Comparison of ENCODE assay signal across 1 cellular context in the genomic region with DNA sequence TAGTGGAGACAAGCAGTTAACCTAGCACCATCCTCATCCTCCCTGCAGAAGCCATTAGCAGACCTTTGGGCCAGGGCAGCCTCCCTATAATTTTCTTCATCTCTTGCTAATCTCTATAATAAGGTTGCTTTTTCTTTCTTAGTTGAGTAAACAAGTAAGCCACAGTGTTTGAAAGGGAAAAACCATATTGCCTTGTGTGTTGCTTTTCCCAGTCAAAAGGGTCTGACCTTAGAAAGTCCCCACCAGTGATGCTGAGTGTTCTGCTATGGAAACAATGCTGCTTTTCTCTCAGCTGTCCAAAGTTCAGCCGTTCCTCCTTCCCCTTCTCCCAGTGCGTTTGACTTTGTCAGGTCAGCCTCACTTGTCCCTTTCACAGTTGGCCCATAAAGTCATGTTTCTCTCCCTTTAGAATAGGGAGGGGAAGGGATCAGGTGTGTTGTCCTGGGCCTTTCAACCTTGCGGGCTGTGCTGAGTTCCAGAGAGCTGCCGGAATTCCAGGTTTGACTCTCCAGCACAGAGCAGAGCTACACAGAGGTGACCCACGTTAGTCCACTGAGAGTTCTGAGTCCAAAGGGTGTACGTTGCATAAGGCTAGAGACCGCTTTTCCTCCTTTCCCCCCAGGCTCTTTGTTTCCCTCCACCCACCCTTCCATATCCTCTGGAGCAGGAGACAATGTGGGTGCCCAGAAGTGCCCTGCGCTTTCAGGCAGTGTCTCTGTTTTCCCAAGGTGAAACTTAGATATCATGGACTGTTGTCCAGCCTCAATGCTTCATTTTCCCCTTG.
TF ChIP-seq lines count a peak whose summit lies in the region.

No MANE protein-coding gene starts in this region.

TF ChIP-seq in HepG2, 621 proteins besides CTCF, POLR2A, EP300 and RAD21 (continued from another document):
- TF ChIP-seq ZFP90 (CRISPR knock-in tag; IDR thresholded peaks at IDR 0.05; ENCODE audit: borderline replicate concordance): peak; percentile 88; the same call in 1 of the 2 replicates
- TF ChIP-seq SRSF9 (IDR thresholded peaks at IDR 0.05; ENCODE audit: borderline replicate concordance, insufficient read depth, low read depth, low read length, poor library complexity, severe bottlenecking): no peak
- no peak for TF ChIP-seq ZFP82 (CRISPR knock-in tag; IDR thresholded peaks at IDR 0.05; ENCODE audit: borderline replicate concordance)
- TF ChIP-seq, protein P1, sequence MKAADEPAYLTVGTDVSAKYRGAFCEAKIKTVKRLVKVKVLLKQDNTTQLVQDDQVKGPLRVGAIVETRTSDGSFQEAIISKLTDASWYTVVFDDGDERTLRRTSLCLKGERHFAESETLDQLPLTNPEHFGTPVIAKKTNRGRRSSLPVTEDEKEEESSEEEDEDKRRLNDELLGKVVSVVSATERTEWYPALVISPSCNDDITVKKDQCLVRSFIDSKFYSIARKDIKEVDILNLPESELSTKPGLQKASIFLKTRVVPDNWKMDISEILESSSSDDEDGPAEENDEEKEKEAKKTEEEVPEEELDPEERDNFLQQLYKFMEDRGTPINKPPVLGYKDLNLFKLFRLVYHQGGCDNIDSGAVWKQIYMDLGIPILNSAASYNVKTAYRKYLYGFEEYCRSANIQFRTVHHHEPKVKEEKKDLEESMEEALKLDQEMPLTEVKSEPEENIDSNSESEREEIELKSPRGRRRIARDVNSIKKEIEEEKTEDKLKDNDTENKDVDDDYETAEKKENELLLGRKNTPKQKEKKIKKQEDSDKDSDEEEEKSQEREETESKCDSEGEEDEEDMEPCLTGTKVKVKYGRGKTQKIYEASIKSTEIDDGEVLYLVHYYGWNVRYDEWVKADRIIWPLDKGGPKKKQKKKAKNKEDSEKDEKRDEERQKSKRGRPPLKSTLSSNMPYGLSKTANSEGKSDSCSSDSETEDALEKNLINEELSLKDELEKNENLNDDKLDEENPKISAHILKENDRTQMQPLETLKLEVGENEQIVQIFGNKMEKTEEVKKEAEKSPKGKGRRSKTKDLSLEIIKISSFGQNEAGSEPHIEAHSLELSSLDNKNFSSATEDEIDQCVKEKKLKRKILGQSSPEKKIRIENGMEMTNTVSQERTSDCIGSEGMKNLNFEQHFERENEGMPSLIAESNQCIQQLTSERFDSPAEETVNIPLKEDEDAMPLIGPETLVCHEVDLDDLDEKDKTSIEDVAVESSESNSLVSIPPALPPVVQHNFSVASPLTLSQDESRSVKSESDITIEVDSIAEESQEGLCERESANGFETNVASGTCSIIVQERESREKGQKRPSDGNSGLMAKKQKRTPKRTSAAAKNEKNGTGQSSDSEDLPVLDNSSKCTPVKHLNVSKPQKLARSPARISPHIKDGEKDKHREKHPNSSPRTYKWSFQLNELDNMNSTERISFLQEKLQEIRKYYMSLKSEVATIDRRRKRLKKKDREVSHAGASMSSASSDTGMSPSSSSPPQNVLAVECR (CRISPR knock-in tag; IDR thresholded peaks at IDR 0.05; ENCODE audit: borderline replicate concordance): no peak; the same call in none of the 2 replicates
- peak; percentile 79; the same call in 1 of the 2 replicates for TF ChIP-seq ZNF615 (CRISPR knock-in tag; IDR thresholded peaks at IDR 0.05; ENCODE audit: borderline replicate concordance)
- TF ChIP-seq ZNF678 (CRISPR knock-in tag; IDR thresholded peaks at IDR 0.05): no peak
- peak; percentile 55; the same call in 1 of the 2 replicates for TF ChIP-seq MBD4 (IDR thresholded peaks at IDR 0.05; ENCODE audit: borderline replicate concordance, low read length)
- TF ChIP-seq NFRKB (IDR thresholded peaks at IDR 0.05): no peak
- TF ChIP-seq ZSCAN21 (CRISPR knock-in tag; IDR thresholded peaks at IDR 0.05; ENCODE audit: borderline replicate concordance): peak; percentile 17; the same call in 1 of the 2 replicates
- TF ChIP-seq MED8 (CRISPR knock-in tag; IDR thresholded peaks at IDR 0.05; ENCODE audit: insufficient replicate concordance): no peak
